Comparison of ENCODE assay signal across 8 cellular contexts in the genomic region with DNA sequence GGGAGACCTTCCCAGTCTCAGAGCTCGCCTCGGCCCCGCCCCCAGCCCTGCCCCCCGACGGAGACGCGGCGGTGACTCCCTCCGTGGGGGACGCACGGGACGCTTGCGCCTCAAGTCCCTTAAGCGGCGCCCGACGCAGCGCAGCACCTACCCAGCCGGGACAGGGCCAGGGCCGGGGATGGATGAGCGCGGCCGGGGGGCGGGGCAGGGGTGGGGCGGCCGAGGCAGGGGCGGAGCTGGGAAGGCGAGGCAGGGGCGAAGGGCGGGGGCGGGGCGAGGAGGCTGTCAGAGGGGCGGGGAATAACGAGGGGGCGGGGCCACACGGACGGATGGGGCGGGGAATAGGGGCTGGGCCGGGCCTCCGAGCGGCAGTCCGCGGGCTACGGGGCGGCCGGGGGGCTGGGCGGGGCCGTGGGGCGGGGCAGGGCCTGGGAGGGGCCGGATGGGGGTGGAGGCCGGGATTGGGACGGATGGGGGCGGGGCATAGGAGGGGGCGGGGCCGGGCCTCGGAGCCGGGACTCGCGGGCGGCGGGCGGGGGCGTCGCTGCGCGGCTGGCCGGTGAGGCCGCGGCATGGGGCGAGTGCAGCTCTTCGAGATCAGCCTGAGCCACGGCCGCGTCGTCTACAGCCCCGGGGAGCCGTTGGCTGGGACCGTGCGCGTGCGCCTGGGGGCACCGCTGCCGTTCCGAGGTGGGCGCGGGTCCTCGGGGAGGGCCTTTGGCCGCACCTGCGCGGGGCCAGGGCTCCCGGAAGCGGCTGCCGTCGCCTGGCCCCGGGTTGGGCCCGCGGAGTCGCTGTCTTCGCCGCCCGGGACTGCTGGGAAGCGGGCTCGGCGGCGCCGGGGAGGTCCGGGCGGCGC. TPM values are rescaled to one million over a fixed set of nuclear protein-coding genes. Genes with fewer than 3 reads are reported as not detected.
A peak's percentile ranks its signal among the peaks of the same experiment; 100 is the strongest.
DNase-seq lines count a peak whose midpoint lies in the region; ATAC-seq and TF ChIP-seq lines count a peak whose summit lies in the region.

A gene with protein sequence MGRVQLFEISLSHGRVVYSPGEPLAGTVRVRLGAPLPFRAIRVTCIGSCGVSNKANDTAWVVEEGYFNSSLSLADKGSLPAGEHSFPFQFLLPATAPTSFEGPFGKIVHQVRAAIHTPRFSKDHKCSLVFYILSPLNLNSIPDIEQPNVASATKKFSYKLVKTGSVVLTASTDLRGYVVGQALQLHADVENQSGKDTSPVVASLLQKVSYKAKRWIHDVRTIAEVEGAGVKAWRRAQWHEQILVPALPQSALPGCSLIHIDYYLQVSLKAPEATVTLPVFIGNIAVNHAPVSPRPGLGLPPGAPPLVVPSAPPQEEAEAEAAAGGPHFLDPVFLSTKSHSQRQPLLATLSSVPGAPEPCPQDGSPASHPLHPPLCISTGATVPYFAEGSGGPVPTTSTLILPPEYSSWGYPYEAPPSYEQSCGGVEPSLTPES (plus strand): TSS at position 541 of the 859 bp plus-strand sequence. CDS start 32 bp downstream, at position 573.

- no peaks in the 10 kb centered on the region for H3K9me3 ChIP-seq in KOPT-K1 (ENCODE audit: insufficient read depth, low read length, poor library complexity, severe bottlenecking)
- no peaks in the 10 kb centered on the region for H3K9me3 ChIP-seq in stomach

- no peaks in the 10 kb centered on the region for H3K9me3 Mint-ChIP-seq in neural crest cell

- peak within 1 kb of the TSS; percentile 63 for H3K27ac ChIP-seq in KOPT-K1 (ENCODE audit: low read depth, low read length, poor library complexity, severe bottlenecking)
- H3K27ac ChIP-seq in stomach, result peak within 1 kb of the TSS; percentile 87 to 99 (median 91)

- H3K27ac Mint-ChIP-seq in neural crest cell (ENCODE audit: unreplicated experiment), result no peak within 1 kb of the TSS

- no peaks in the 10 kb centered on the region for H3K27me3 ChIP-seq in stomach

- ATAC-seq in GM21786 (IDR thresholded peaks at IDR 0.05; ENCODE audit: unreplicated experiment), result peak; percentile 75

- H3K4me3 Mint-ChIP-seq in neural crest cell, result peak within 1 kb of the TSS; percentile 76

- intact Hi-C loops in stomach (cut with DNase I; ENCODE audit: low total_unique reads), result loop anchor here (10.0 kb wide), 1 partner anchor 59 kb away; no protein-coding TSS in a partner anchor

- DNase-seq in DMS79 (lab: John Stamatoyannopoulos, UW), result peak; percentile 89
- DNase-seq in SIG-M5 (lab: John Stamatoyannopoulos, UW), result peak; percentile 33
- peak; percentile 96 for DNase-seq in activated effector memory CD4-positive, alpha-beta T cell treated with anti-CD3 and anti-CD28 coated beads, Interleukin-2, amount 50 U/mL, for 16 hours
- peak; percentile 92 to 94 for DNase-seq in foreskin fibroblast
- DNase-seq in neural crest cell (ENCODE audit: low read depth, low spot score), result peak; percentile 82
- DNase-seq in stomach, result peak; percentile 96

- H3K36me3 ChIP-seq in KOPT-K1 (ENCODE audit: insufficient read depth, low read length), result no peaks in the 10 kb centered on the region
- H3K36me3 ChIP-seq in stomach, result no peaks in the 10 kb centered on the region

- peaks cover 29% of the 10 kb centered on the region for H3K27me3 Mint-ChIP-seq in neural crest cell (ENCODE audit: low read depth)

- peak in 1 of 4 donors; percentile 31 for TF ChIP-seq POLR2A in stomach (IDR thresholded peaks at IDR 0.05)

- peaks cover 18% of the 10 kb centered on the region for H3K4me1 Mint-ChIP-seq in neural crest cell

- no peaks in the 10 kb centered on the region for H3K36me3 Mint-ChIP-seq in neural crest cell (ENCODE audit: low read depth)

- TF ChIP-seq EP300 in stomach (IDR thresholded peaks at IDR 0.05), result no peak

- TF ChIP-seq CTCF in foreskin fibroblast (IDR thresholded peaks at IDR 0.05; ENCODE audit: low read depth, low read length), result no peak
- no peak for TF ChIP-seq CTCF in neural crest cell (conservative IDR thresholded peaks at IDR 0.05)
- TF ChIP-seq CTCF in stomach (IDR thresholded peaks at IDR 0.05), result peak in 1 of 7 experiments; percentile 8

- WGBS in stomach, 5 donors, result 0 to 1% (median 1%) methylated on average over 2 to 109 of the region's 109 CpGs

- peak within 1 kb of the TSS; percentile 58 to 64 for H3K4me3 ChIP-seq in foreskin fibroblast (ENCODE audit: low read depth in 1 of 2, low read length in 2 of 2)
- H3K4me3 ChIP-seq in stomach, result peak within 1 kb of the TSS; percentile 62 to 90 (median 82)

- peaks cover 36 to 52% (median 45%) of the 10 kb centered on the region in 4 donors for H3K4me1 ChIP-seq in stomach

RNA-seq across cellular contexts. Expression of the gene that starts here (rescaled TPM):
- total RNA-seq in neural crest cell, result 18.1 and 20.1 TPM in 2 replicates
- total RNA-seq in stomach, result 100 to 1,000 TPM in 4 of 5 donors, 10 to 100 TPM in 1; 31.8 to 185 (median 148) TPM
- polyA plus RNA-seq in stomach, result 100 to 1,000 TPM in 2 of 3 donors, 10 to 100 TPM in 1; 93.5 to 134 (median 128) TPM

Comparison
In these comparisons a context has a peak if more than half of its experiments do, and no peak if none do; other contexts are left out.
1. Peak in every context shown above with its lines: DNase-seq, ATAC-seq, H3K4me3 ChIP-seq and H3K27ac ChIP-seq.
2. DNase-seq: peak in every context shown above with its lines; median percentile 96 in activated effector memory CD4-positive, alpha-beta T cell treated with anti-CD3 and anti-CD28 coated beads, Interleukin-2, amount 50 U/mL, for 16 hours; 96 in stomach; 93 in foreskin fibroblast; 89 in DMS79; 82 in neural crest cell; 33 in SIG-M5.